In the genomic region with DNA sequence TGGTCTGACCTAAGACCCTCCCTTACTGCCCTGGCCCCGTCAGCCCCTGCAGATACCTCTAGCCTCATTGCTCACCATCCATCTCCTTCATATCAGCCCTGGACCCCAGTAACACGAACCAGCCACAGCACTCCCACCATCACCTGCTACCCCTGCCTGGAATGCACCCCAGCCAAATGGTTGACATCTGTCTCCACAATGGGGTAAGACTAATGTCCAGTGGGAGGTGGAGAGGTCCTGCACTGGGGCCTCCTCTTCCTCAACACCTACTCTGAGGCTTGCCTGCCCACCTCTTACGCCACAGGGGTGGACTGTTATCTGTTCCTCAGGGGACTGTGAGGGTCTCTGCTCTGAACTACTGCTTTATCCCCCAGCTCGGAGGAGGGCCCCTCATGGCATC, we compare ENCODE assay signal across 26 cellular contexts. TPM values are rescaled to one million over a fixed set of nuclear protein-coding genes. Genes with fewer than 3 reads are reported as not detected.
DNase-seq lines count a peak whose midpoint lies in the region; ATAC-seq and TF ChIP-seq lines count a peak whose summit lies in the region.
"Had no signal": no experiment of that assay in that cellular context is flagged by ENCODE, and none has a peak within 500 bp of the region (broad histone marks: within the 10 kb centered on the region; RNA-seq: fewer than 3 reads in every experiment).

No MANE protein-coding gene starts in this region.

- POLR2A ChIA-PET in HEK293 (lab: Yijun Ruan, JAX) = no interaction called here

- peaks cover 9% of the 10 kb centered on the region for H3K36me3 Mint-ChIP-seq in activated CD4-positive, alpha-beta T cell treated with anti-CD3 and anti-CD28 coated beads, Interleukin-2, amount 10 ng/mL, durations not matched to agents 24 days and 14 days (ENCODE audit: low read depth)
- H3K36me3 Mint-ChIP-seq in activated T-helper 2 cell treated with anti-CD3 and anti-CD28 coated beads, Interferon-gamma antibody, Interleukin-2, Interleukin-4, amounts not matched to agents 10 μg/mL and 5 μg/mL and 100 μg/mL, durations not matched to agents 14 hours and 24 hours and 36 hours (ENCODE audit: low read depth) = peaks cover 4% of the 10 kb centered on the region

- DNase-seq in activated CD4-positive, alpha-beta T cell treated with anti-CD3 and anti-CD28 coated beads, Interleukin-2, amount 10 ng/mL, durations not matched to agents 24 days and 14 days = no peak
- DNase-seq in activated CD4-positive, alpha-beta T cell treated with anti-CD3 and anti-CD28 coated beads, Interleukin-2, amount 50 U/mL, for 1 hour = no peak
- no peak for DNase-seq in activated T-helper 2 cell treated with anti-CD3 and anti-CD28 coated beads, Interferon-gamma antibody, Interleukin-2, Interleukin-4, amounts not matched to agents 10 μg/mL and 5 μg/mL and 100 μg/mL, durations not matched to agents 14 hours and 24 hours and 36 hours (ENCODE audit: low spot score)
- DNase-seq in posterior vena cava (ENCODE audit: low spot score) (peak; percentile 65), medulla oblongata (ENCODE audit: extremely low spot score) (no peak)
- DNase-seq: COR-L47; DND-41; effector CD8-positive, alpha-beta T cell; NCI-H510A treated with DMSO at 0.1 percent for 48 hours; stimulated activated CD4-positive, alpha-beta T cell treated with anti-CD3 and anti-CD28 coated beads, Interleukin-15, amount 100 ng/mL, for 24 hours had no signal

- peak overlapping the region; percentile 71 for H3K27ac Mint-ChIP-seq in activated CD4-positive, alpha-beta T cell treated with anti-CD3 and anti-CD28 coated beads, Interleukin-2, amount 10 ng/mL, durations not matched to agents 24 days and 14 days
- H3K27ac Mint-ChIP-seq in activated T-helper 2 cell treated with anti-CD3 and anti-CD28 coated beads, Interferon-gamma antibody, Interleukin-2, Interleukin-4, amounts not matched to agents 10 μg/mL and 5 μg/mL and 100 μg/mL, durations not matched to agents 14 hours and 24 hours and 36 hours = peak overlapping the region; percentile 65
- H3K27ac Mint-ChIP-seq: nephron had no signal

- intact Hi-C loops in activated CD4-positive, alpha-beta T cell treated with anti-CD3 and anti-CD28 coated beads, Interleukin-2, amount 10 ng/mL, durations not matched to agents 24 days and 14 days (cut with micrococcal nuclease) = loop anchor here (1.0 kb wide), 1 partner anchor 8 kb away; no protein-coding TSS in a partner anchor
- intact Hi-C loops in activated T-helper 2 cell treated with anti-CD3 and anti-CD28 coated beads, Interferon-gamma antibody, Interleukin-2, Interleukin-4, amounts not matched to agents 10 μg/mL and 5 μg/mL and 100 μg/mL, durations not matched to agents 14 hours and 24 hours and 36 hours (cut with micrococcal nuclease) = no loop called here
- intact Hi-C loops in posterior vena cava (cut with DNase I) = no loop called here

- no peaks in the 10 kb centered on the region for H3K9me3 ChIP-seq in HEK293 (ENCODE audit: control insufficient read depth, insufficient read depth, low read depth, low read length)
- H3K9me3 ChIP-seq: A549, adrenal gland, esophagus squamous epithelium, gastroesophageal sphincter, mucosa of descending colon, right lobe of liver, SJSA1, suprapubic skin had no signal

- peaks cover 15% of the 10 kb centered on the region for H3K9me3 Mint-ChIP-seq in activated CD4-positive, alpha-beta T cell treated with anti-CD3 and anti-CD28 coated beads, Interleukin-2, amount 10 ng/mL, durations not matched to agents 24 days and 14 days
- H3K9me3 Mint-ChIP-seq in activated T-helper 2 cell treated with anti-CD3 and anti-CD28 coated beads, Interferon-gamma antibody, Interleukin-2, Interleukin-4, amounts not matched to agents 10 μg/mL and 5 μg/mL and 100 μg/mL, durations not matched to agents 14 hours and 24 hours and 36 hours = peaks cover 9% of the 10 kb centered on the region
- H3K9me3 Mint-ChIP-seq: nephron had no signal

- no peak for ATAC-seq in HG03159 (IDR thresholded peaks at IDR 0.05; ENCODE audit: unreplicated experiment)
- no peak for ATAC-seq in GM21576 (IDR thresholded peaks at IDR 0.05; ENCODE audit: unreplicated experiment)

- H3K36me3 ChIP-seq in HEK293 (ENCODE audit: control insufficient read depth in 2 of 2, insufficient read depth in 1 of 2, low read length in 2 of 2) = no peaks in the 10 kb centered on the region
- H3K36me3 ChIP-seq: adrenal gland, esophagus squamous epithelium, gastroesophageal sphincter, right lobe of liver, SJSA1, suprapubic skin had no signal

- no peak overlapping the region for H3K4me3 Mint-ChIP-seq in activated CD4-positive, alpha-beta T cell treated with anti-CD3 and anti-CD28 coated beads, Interleukin-2, amount 10 ng/mL, durations not matched to agents 24 days and 14 days
- no peak overlapping the region for H3K4me3 Mint-ChIP-seq in activated T-helper 2 cell treated with anti-CD3 and anti-CD28 coated beads, Interferon-gamma antibody, Interleukin-2, Interleukin-4, amounts not matched to agents 10 μg/mL and 5 μg/mL and 100 μg/mL, durations not matched to agents 14 hours and 24 hours and 36 hours (ENCODE audit: low read depth)
- H3K4me3 Mint-ChIP-seq: nephron had no signal

- no peak overlapping the region for H3K4me3 ChIP-seq in HEK293 (ENCODE audit: low read depth, low read length)
- H3K4me3 ChIP-seq: A549, adrenal gland, esophagus squamous epithelium, gastroesophageal sphincter, mucosa of descending colon, right lobe of liver, SJSA1, suprapubic skin had no signal

- no peak for TF ChIP-seq CTCF in HEK293 (tag by site-specific recombination; IDR thresholded peaks at IDR 0.05)

- no peaks in the 10 kb centered on the region for H3K27me3 Mint-ChIP-seq in activated CD4-positive, alpha-beta T cell treated with anti-CD3 and anti-CD28 coated beads, Interleukin-2, amount 10 ng/mL, durations not matched to agents 24 days and 14 days
- H3K27me3 Mint-ChIP-seq in activated T-helper 2 cell treated with anti-CD3 and anti-CD28 coated beads, Interferon-gamma antibody, Interleukin-2, Interleukin-4, amounts not matched to agents 10 μg/mL and 5 μg/mL and 100 μg/mL, durations not matched to agents 14 hours and 24 hours and 36 hours (ENCODE audit: low read depth) = no peaks in the 10 kb centered on the region

- H3K4me1 Mint-ChIP-seq in activated CD4-positive, alpha-beta T cell treated with anti-CD3 and anti-CD28 coated beads, Interleukin-2, amount 10 ng/mL, durations not matched to agents 24 days and 14 days = peaks cover 71% of the 10 kb centered on the region
- H3K4me1 Mint-ChIP-seq in activated T-helper 2 cell treated with anti-CD3 and anti-CD28 coated beads, Interferon-gamma antibody, Interleukin-2, Interleukin-4, amounts not matched to agents 10 μg/mL and 5 μg/mL and 100 μg/mL, durations not matched to agents 14 hours and 24 hours and 36 hours (ENCODE audit: low read depth) = peaks cover 77% of the 10 kb centered on the region

- CTCF ChIA-PET in HEK293 (lab: Yijun Ruan, JAX) = interaction anchor here (0.7 to 1.7 kb wide), 4 partner anchors 22 to 291 kb away, joined by 3 to 4 read pairs (median 3); no protein-coding TSS in a partner anchor

- no peak overlapping the region for H3K27ac ChIP-seq in HEK293 (ENCODE audit: extremely low read depth, low read depth, low read length)
- H3K27ac ChIP-seq: adrenal gland, esophagus squamous epithelium, SJSA1, suprapubic skin, VCaP had no signal

- 0 out of 2 replicates have a peak, but pooled peaks cover 6% of the 10 kb centered on the region for H3K4me1 ChIP-seq in HEK293 (ENCODE audit: control insufficient read depth, insufficient read depth, low read length)
- H3K4me1 ChIP-seq: adrenal gland, right lobe of liver had no signal

TF ChIP-seq in HEK293, 187 proteins besides CTCF, POLR2A, EP300 and RAD21 (continues in another document):
- TF ChIP-seq ZNF624 (tag by site-specific recombination; IDR thresholded peaks at IDR 0.05) (no peak), PRDM10 (tag by site-specific recombination; IDR thresholded peaks at IDR 0.05) (no peak), ZNF10 (tag by site-specific recombination; IDR thresholded peaks at IDR 0.05) (peak; percentile 17; the same call in 1 of the 2 replicates)

RNA-seq across cellular contexts. Expression of gene CSF2, which starts 12.1 kb away (rescaled TPM):
- 1,084 and 1,122 TPM in 2 replicates for total RNA-seq in activated CD4-positive, alpha-beta T cell treated with anti-CD3 and anti-CD28 coated beads, Interleukin-2, amount 10 ng/mL, durations not matched to agents 24 days and 14 days
- 764 and 772 TPM in 2 replicates for total RNA-seq in activated T-helper 2 cell treated with anti-CD3 and anti-CD28 coated beads, Interferon-gamma antibody, Interleukin-2, Interleukin-4, amounts not matched to agents 10 μg/mL and 5 μg/mL and 100 μg/mL, durations not matched to agents 14 hours and 24 hours and 36 hours
- not detected for total RNA-seq in posterior vena cava
- total RNA-seq: esophagus squamous epithelium, LHCN-M2, lower leg skin, mucosa of descending colon, right lobe of liver, suprapubic skin had no signal

RNA-seq across cellular contexts. Expression of gene IL3, which starts 25.2 kb away (rescaled TPM):
- total RNA-seq in activated CD4-positive, alpha-beta T cell treated with anti-CD3 and anti-CD28 coated beads, Interleukin-2, amount 10 ng/mL, durations not matched to agents 24 days and 14 days = 67.7 and 71.3 TPM in 2 replicates
- total RNA-seq in activated T-helper 2 cell treated with anti-CD3 and anti-CD28 coated beads, Interferon-gamma antibody, Interleukin-2, Interleukin-4, amounts not matched to agents 10 μg/mL and 5 μg/mL and 100 μg/mL, durations not matched to agents 14 hours and 24 hours and 36 hours = 140 and 142 TPM in 2 replicates
- not detected for total RNA-seq in posterior vena cava
- total RNA-seq: adrenal gland, esophagus squamous epithelium, gastroesophageal sphincter, H4, LHCN-M2, lower leg skin, mucosa of descending colon, right lobe of liver, SJSA1, suprapubic skin had no signal

Comparison
In these comparisons a context has a peak if more than half of its experiments do, and no peak if none do; other contexts are left out.
1. RNA of gene CSF2, which starts 12.1 kb away (total RNA-seq): 1,084 to 1,122 TPM in activated CD4-positive, alpha-beta T cell treated with anti-CD3 and anti-CD28 coated beads, Interleukin-2, amount 10 ng/mL, durations not matched to agents 24 days and 14 days and 764 to 772 TPM in activated T-helper 2 cell treated with anti-CD3 and anti-CD28 coated beads, Interferon-gamma antibody, Interleukin-2, Interleukin-4, amounts not matched to agents 10 μg/mL and 5 μg/mL and 100 μg/mL, durations not matched to agents 14 hours and 24 hours and 36 hours; not detected in posterior vena cava; every median in the first group is over 100 times any median in the second.
2. RNA of gene IL3, which starts 25.2 kb away (total RNA-seq): 140 to 142 TPM in activated T-helper 2 cell treated with anti-CD3 and anti-CD28 coated beads, Interferon-gamma antibody, Interleukin-2, Interleukin-4, amounts not matched to agents 10 μg/mL and 5 μg/mL and 100 μg/mL, durations not matched to agents 14 hours and 24 hours and 36 hours and 67.7 to 71.3 TPM in activated CD4-positive, alpha-beta T cell treated with anti-CD3 and anti-CD28 coated beads, Interleukin-2, amount 10 ng/mL, durations not matched to agents 24 days and 14 days; not detected in posterior vena cava; every median in the first group is over 10 times any median in the second.